ENCODE assay signal across 15 cellular contexts in the genomic region with DNA sequence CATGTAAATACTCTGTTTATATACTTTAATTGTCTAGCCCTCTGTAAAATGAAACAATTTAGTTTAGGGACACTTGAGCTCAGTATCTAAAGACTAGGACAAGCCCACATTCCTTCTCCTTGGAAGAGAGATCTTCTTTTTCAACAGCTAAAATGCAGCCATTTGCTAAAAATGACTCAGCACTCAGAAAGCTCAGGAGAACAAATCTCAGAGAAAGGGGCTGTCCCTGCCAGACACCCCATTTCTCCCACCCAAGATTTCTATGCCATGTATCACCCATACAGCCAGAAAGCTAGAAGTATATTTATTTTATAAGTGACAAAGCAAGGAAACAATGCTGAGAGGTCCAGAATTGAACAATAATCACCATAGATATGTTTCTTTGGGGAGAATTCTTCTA. TPM values are rescaled to one million over a fixed set of nuclear protein-coding genes. Genes with fewer than 3 reads are reported as not detected.
DNase-seq lines count a peak whose midpoint lies in the region; ATAC-seq and TF ChIP-seq lines count a peak whose summit lies in the region.
"Had no signal": no experiment of that assay in that cellular context is flagged by ENCODE, and none has a peak within 500 bp of the region (broad histone marks: within the 10 kb centered on the region; RNA-seq: fewer than 3 reads in every experiment).

No MANE protein-coding gene starts in this region.

- H3K27me3 ChIP-seq in PC-3 (ENCODE audit: low read length) (no peaks in the 10 kb centered on the region), osteoblast (ENCODE audit: insufficient read depth, low read length) (no peaks in the 10 kb centered on the region)
- H3K27me3 ChIP-seq: gastrocnemius medialis, ovary had no signal

- no peaks in the 10 kb centered on the region for H4K20me1 ChIP-seq in PC-3 (ENCODE audit: low read length)
- no peaks in the 10 kb centered on the region for H4K20me1 ChIP-seq in osteoblast (ENCODE audit: insufficient read depth, low read length)

- 0 out of 2 replicates have a peak, but pooled peaks cover 6% of the 10 kb centered on the region for H3K36me3 ChIP-seq in PC-3 (ENCODE audit: low read depth, low read length)
- no peaks in the 10 kb centered on the region for H3K36me3 ChIP-seq in osteoblast (ENCODE audit: insufficient read depth, low read length)
- H3K36me3 ChIP-seq: ovary had no signal

- intact Hi-C loops in PC-3 (cut with micrococcal nuclease) = no loop called here

- POLR2A ChIA-PET in PC-3 (lab: Charles Lee; ENCODE audit: unreplicated experiment) = no interaction called here

- H3K4me1 Mint-ChIP-seq in osteocyte (ENCODE audit: unreplicated experiment) = peaks cover 10% of the 10 kb centered on the region
- H3K4me1 Mint-ChIP-seq: B cell had no signal

- H3K4me1 ChIP-seq in PC-3 (ENCODE audit: insufficient read depth, low read length) = 0 out of 2 replicates have a peak, but pooled peaks cover 6% of the 10 kb centered on the region
- peaks cover 9% of the 10 kb centered on the region for H3K4me1 ChIP-seq in osteoblast (ENCODE audit: insufficient read depth, low read length)

- H3F3A ChIP-seq in PC-3 (ENCODE audit: low read length, unreplicated experiment) = no peaks in the 10 kb centered on the region

- peak; percentile 77 for DNase-seq in EH (ENCODE audit: low read depth)
- DNase-seq in PC-3 = peak; percentile 26
- DNase-seq in dedifferentiated amniotic fluid mesenchymal stem cell (ENCODE audit: extremely low spot score) = peak; percentile 31
- DNase-seq in osteoblast (ENCODE audit: insufficient read length, low spot score, missing footprints) = peak; percentile 22
- DNase-seq in osteocyte (ENCODE audit: extremely low spot score, unreplicated experiment) = no peak
- DNase-seq in NK-92 (lab: John Stamatoyannopoulos, UW; ENCODE audit: unreplicated experiment) = no peak
- DNase-seq: activated CD8-positive, alpha-beta T cell treated with anti-CD3 and anti-CD28 coated beads for 36 hours; gastrocnemius medialis; left ventricle myocardium superior; NK-92 treated with Interleukin-12 subunit alpha and Interleukin-12 subunit beta, amount 100 ng/mL, for 24 hours; ovary had no signal

- no peaks in the 10 kb centered on the region for H3K79me2 ChIP-seq in PC-3 (ENCODE audit: low read length)
- no peaks in the 10 kb centered on the region for H3K79me2 ChIP-seq in osteoblast (ENCODE audit: insufficient read depth, low read length)

- no peak overlapping the region for H3K27ac ChIP-seq in PC-3 (ENCODE audit: low read length)
- H3K27ac ChIP-seq in osteoblast (ENCODE audit: low read depth, low read length) = no peak overlapping the region
- H3K27ac ChIP-seq: gastrocnemius medialis, ovary, RWPE1 had no signal

- no peak overlapping the region for H3K9ac ChIP-seq in PC-3 (ENCODE audit: low read length)

- H3K9me3 ChIP-seq in PC-3 (ENCODE audit: low read length) = peaks cover 9% of the 10 kb centered on the region
- no peaks in the 10 kb centered on the region for H3K9me3 ChIP-seq in osteoblast (ENCODE audit: low read depth, low read length)
- H3K9me3 ChIP-seq: gastrocnemius medialis, ovary had no signal

- CTCF ChIA-PET in PC-3 (lab: Charles Lee) = no interaction called here

- H3K9me2 ChIP-seq in PC-3 (replicated peaks; ENCODE audit: low read length) = no peaks in the 10 kb centered on the region

- ATAC-seq in PC-3 (no peak), HG02970 (IDR thresholded peaks at IDR 0.05; ENCODE audit: low FRiP score, unreplicated experiment) (no peak), HG02973 (IDR thresholded peaks at IDR 0.05; ENCODE audit: unreplicated experiment) (no peak)
- ATAC-seq: activated CD8-positive, alpha-beta T cell treated with anti-CD3 and anti-CD28 coated beads for 36 hours; gastrocnemius medialis; left ventricle myocardium superior had no signal

- BruUV-seq in PC-3 (replicated peaks; lab: Mats Ljungman, UMichigan) = no TSS peak

- 0 out of 2 replicates have a peak overlapping the region, but pooled peaks have one; percentile 16 for H2AFZ ChIP-seq in PC-3 (ENCODE audit: low read length)
- peak overlapping the region; percentile 71 for H2AFZ ChIP-seq in osteoblast (ENCODE audit: low read length)

- H3K27me3 Mint-ChIP-seq in osteocyte (ENCODE audit: unreplicated experiment) = no peaks in the 10 kb centered on the region
- H3K27me3 Mint-ChIP-seq: activated CD8-positive, alpha-beta T cell treated with anti-CD3 and anti-CD28 coated beads for 36 hours; B cell had no signal

- H3K4me2 ChIP-seq in PC-3 (ENCODE audit: low read length) (no peak overlapping the region), osteoblast (ENCODE audit: insufficient read depth, low read length) (no peak overlapping the region)

- H3K27ac Mint-ChIP-seq in osteocyte (ENCODE audit: unreplicated experiment) = no peak overlapping the region
- H3K27ac Mint-ChIP-seq: activated CD8-positive, alpha-beta T cell treated with anti-CD3 and anti-CD28 coated beads for 36 hours; B cell had no signal

- TF ChIP-seq CTCF in PC-3 (conservative IDR thresholded peaks at IDR 0.05; ENCODE audit: low read depth, low read length) = no peak
- no peak for TF ChIP-seq CTCF in osteoblast (IDR thresholded peaks at IDR 0.05; ENCODE audit: extremely low read depth, low read depth, low read length)
- TF ChIP-seq CTCF in osteocyte (IDR thresholded peaks at IDR 0.05) = no peak

- H3K36me3 Mint-ChIP-seq in osteocyte (ENCODE audit: unreplicated experiment) = peaks cover 2% of the 10 kb centered on the region

- H3K4me3 ChIP-seq in PC-3 (ENCODE audit: low read length) (no peak overlapping the region), osteoblast (ENCODE audit: insufficient read depth, low read length) (no peak overlapping the region)
- H3K4me3 ChIP-seq: gastrocnemius medialis, ovary had no signal

- H3K4me3 Mint-ChIP-seq in osteocyte (ENCODE audit: unreplicated experiment) = no peak overlapping the region
- H3K4me3 Mint-ChIP-seq: activated CD8-positive, alpha-beta T cell treated with anti-CD3 and anti-CD28 coated beads for 36 hours; B cell had no signal

- no peaks in the 10 kb centered on the region for H3K9me3 Mint-ChIP-seq in osteocyte (ENCODE audit: unreplicated experiment)
- H3K9me3 Mint-ChIP-seq: activated CD8-positive, alpha-beta T cell treated with anti-CD3 and anti-CD28 coated beads for 36 hours had no signal

RNA-seq across cellular contexts. Expression of gene PRDX6, which starts 23.2 kb away (rescaled TPM):
- total RNA-seq in PC-3 (2014; rRNA removed) = 649 and 829 TPM in 2 replicates
- total RNA-seq in osteoblast = 140 and 142 TPM in 2 replicates
- 146 and 148 TPM in 2 replicates for total RNA-seq in osteocyte

Comparison
In these comparisons a context has a peak if more than half of its experiments do, and no peak if none do; other contexts are left out.
1. DNase-seq: peak in EH (single experiment), PC-3 (single experiment), dedifferentiated amniotic fluid mesenchymal stem cell (single experiment) and osteoblast (single experiment); none in osteocyte (single experiment) and NK-92 (single experiment).